Comparison of ENCODE assay signal across 8 cellular contexts in the genomic region with DNA sequence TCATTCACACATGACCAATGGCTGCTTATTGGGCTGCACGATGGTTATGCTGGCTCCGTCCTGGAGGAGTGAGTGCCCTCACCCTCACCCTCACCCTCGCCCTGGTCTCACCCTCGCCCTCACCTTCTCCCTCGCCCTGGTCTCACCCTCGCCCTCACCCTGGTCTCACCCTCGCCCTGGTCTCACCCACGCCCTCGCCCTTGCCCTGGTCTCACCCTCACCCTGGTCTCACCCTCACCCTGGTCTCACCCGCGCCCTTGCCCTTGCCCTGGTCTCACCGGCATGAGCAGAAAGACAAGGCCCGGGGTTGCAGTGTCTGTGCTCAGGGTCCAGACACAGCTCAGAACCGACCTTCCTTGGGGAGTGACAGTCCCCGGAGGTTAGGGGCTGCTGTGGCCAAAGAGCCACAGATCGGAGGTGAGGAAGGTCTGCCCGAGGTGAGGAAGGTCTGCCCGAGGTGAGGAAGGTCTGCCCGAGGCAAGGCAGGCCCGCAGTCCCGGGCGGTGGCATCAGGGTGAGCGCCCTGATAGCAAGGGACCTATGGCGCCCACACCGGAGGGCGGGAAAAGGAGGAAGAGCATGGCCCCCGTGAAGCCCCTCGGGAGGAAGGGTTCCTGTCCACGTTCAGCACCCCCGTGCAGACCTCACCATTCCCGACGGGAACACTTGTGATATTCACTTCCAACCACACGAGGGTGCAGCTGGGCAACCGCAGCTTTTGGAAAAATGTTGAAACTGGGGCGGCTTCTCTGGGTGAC.
DNase-seq lines count a peak whose midpoint lies in the region; ATAC-seq and TF ChIP-seq lines count a peak whose summit lies in the region.

No MANE protein-coding gene starts in this region.

- H3K27me3 ChIP-seq in right atrium auricular region: no peaks in the 10 kb centered on the region
- no peaks in the 10 kb centered on the region for H3K27me3 ChIP-seq in smooth muscle cell (ENCODE audit: low read depth)

- H2AFZ ChIP-seq in smooth muscle cell (ENCODE audit: low read depth): no peak overlapping the region

- H3K36me3 ChIP-seq in right atrium auricular region (no peaks in the 10 kb centered on the region), smooth muscle cell (ENCODE audit: low read depth) (no peaks in the 10 kb centered on the region)

- no peak overlapping the region for H3K4me2 ChIP-seq in smooth muscle cell

- DNase-seq in NCI-H2196 (lab: John Stamatoyannopoulos, UW; ENCODE audit: unreplicated experiment) (peak; percentile 5), NCI-H2196 treated with DMSO at 0.1 percent for 48 hours (lab: John Stamatoyannopoulos, UW; ENCODE audit: unreplicated experiment) (no peak), amniotic stem cell (lab: John Stamatoyannopoulos, UW) (peak; percentile 45), right atrium auricular region (ENCODE audit: low spot score) (peak; percentile 71), smooth muscle cell (lab: John Stamatoyannopoulos, UW; ENCODE audit: unreplicated experiment) (no peak), AG08395 (ENCODE audit: low spot score) (no peak), NCI-H146 (lab: John Stamatoyannopoulos, UW) (no peak)

- H3K79me2 ChIP-seq in smooth muscle cell (ENCODE audit: low read depth): no peaks in the 10 kb centered on the region

- H3K9me3 ChIP-seq in right atrium auricular region: no peaks in the 10 kb centered on the region
- H3K9me3 ChIP-seq in smooth muscle cell (replicated peaks; ENCODE audit: low read depth): no peaks in the 10 kb centered on the region

- TF ChIP-seq CTCF in right atrium auricular region (IDR thresholded peaks at IDR 0.05): peak; percentile 31 to 84
- peak; percentile 57 for TF ChIP-seq CTCF in smooth muscle cell (IDR thresholded peaks at IDR 0.05; ENCODE audit: borderline replicate concordance, insufficient read depth, poor library complexity, severe bottlenecking)

- H3K4me3 ChIP-seq in right atrium auricular region (no peak overlapping the region), smooth muscle cell (no peak overlapping the region)

- no peak for ATAC-seq in HG03521 (IDR thresholded peaks at IDR 0.05; ENCODE audit: unreplicated experiment)

- H3K9ac ChIP-seq in smooth muscle cell (ENCODE audit: low read depth): no peak overlapping the region

- H3K4me1 ChIP-seq in right atrium auricular region (peaks cover 0 to 13% of the 10 kb centered on the region in 2 donors), smooth muscle cell (ENCODE audit: low read depth) (no peaks in the 10 kb centered on the region)

- 69% methylated on average over 35 of the region's 35 CpGs for WGBS in smooth muscle cell (ENCODE audit: low lambda C conversion rate)

- no peaks in the 10 kb centered on the region for H4K20me1 ChIP-seq in smooth muscle cell (ENCODE audit: low read depth)

- H3K27ac ChIP-seq in right atrium auricular region (no peak overlapping the region), smooth muscle cell (ENCODE audit: low read depth) (no peak overlapping the region)

- H3F3A ChIP-seq in smooth muscle cell (ENCODE audit: low read depth): no peaks in the 10 kb centered on the region

Comparison
In these comparisons a context has a peak if more than half of its experiments do, and no peak if none do; other contexts are left out.
1. DNase-seq: peak in NCI-H2196 (single experiment), amniotic stem cell (single experiment) and right atrium auricular region (single experiment); none in NCI-H2196 treated with DMSO at 0.1 percent for 48 hours (single experiment), smooth muscle cell (single experiment), AG08395 (single experiment) and NCI-H146 (single experiment).